In the genomic region with DNA sequence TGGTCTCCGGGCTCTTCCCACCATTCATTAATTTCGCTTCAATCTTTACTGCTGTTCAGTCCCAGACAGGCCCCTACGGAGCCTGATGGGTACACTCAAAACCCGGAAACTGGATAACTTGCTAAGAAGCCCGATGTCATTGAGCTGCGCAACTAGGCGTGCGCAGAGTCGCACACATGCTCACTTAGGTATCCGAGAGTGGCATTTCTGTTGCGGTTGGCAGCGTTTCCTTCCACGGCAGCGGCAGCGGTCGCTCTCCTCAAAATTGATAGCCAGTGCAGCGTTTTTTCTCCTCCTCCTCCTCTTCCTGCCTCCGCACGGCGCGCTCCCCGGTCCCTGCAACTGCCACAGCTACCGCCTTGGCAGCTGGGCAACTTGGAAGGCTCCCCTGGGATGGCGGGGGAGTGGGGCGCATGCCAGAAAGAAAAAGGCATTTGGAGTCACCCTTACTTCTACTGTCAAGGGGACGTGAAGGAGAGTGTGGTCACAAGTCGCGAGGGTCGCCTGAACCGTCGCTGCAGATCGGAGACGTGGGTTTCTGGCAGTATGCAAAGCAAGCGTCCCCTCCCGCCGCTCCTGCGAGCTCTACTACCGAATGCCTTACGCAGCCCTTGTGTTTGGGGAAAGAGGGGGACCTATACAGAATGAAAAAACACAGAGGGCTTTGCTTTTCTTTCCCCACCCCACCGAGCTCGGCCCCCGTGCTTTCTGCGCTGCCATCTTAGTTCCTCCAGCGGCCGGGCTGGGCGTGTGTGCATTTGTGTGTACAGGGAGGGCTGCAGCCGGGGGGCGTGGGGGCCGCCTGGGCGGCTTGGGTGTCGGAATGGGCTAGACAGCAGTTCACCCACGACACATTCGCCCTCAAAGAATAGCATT, we compare ENCODE assay signal across 1 cellular context.
TF ChIP-seq lines count a peak whose summit lies in the region.

No MANE protein-coding gene starts in this region.

TF ChIP-seq in K562, 482 proteins besides CTCF, POLR2A, EP300 and RAD21 (continued from another document and continues in another):
- TF ChIP-seq, protein P1, sequence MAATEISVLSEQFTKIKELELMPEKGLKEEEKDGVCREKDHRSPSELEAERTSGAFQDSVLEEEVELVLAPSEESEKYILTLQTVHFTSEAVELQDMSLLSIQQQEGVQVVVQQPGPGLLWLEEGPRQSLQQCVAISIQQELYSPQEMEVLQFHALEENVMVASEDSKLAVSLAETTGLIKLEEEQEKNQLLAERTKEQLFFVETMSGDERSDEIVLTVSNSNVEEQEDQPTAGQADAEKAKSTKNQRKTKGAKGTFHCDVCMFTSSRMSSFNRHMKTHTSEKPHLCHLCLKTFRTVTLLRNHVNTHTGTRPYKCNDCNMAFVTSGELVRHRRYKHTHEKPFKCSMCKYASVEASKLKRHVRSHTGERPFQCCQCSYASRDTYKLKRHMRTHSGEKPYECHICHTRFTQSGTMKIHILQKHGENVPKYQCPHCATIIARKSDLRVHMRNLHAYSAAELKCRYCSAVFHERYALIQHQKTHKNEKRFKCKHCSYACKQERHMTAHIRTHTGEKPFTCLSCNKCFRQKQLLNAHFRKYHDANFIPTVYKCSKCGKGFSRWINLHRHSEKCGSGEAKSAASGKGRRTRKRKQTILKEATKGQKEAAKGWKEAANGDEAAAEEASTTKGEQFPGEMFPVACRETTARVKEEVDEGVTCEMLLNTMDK (IDR thresholded peaks at IDR 0.05; ENCODE audit: borderline replicate concordance, insufficient read depth, low read depth, low read length, poor library complexity, severe bottlenecking), result peak; percentile 10
- TF ChIP-seq, protein P2, sequence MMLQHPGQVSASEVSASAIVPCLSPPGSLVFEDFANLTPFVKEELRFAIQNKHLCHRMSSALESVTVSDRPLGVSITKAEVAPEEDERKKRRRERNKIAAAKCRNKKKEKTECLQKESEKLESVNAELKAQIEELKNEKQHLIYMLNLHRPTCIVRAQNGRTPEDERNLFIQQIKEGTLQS (IDR thresholded peaks at IDR 0.05), result no peak
- TF ChIP-seq, protein P2 (CRISPR knock-in tag; conservative IDR thresholded peaks at IDR 0.05), result no peak
- 0 out of 4 replicates have a peak, but pooled peaks have one; percentile 27 to 55 for TF ChIP-seq SIN3A (IDR thresholded peaks at IDR 0.05; ENCODE audit: borderline replicate concordance in 2 of 2, control insufficient read depth in 1 of 2, low read depth in 2 of 2, low read length in 2 of 2)
- TF ChIP-seq NRF1 (conservative IDR thresholded peaks at IDR 0.05 in 1 of 2, IDR thresholded peaks at IDR 0.05 in 1 of 2), result peak; percentile 93 to 94
- peak in 1 of 3 experiments; percentile 78; a peak in 2 of 6 replicates for TF ChIP-seq ZBTB11 (CRISPR knock-in tag; IDR thresholded peaks at IDR 0.05)
- TF ChIP-seq XRCC5 (IDR thresholded peaks at IDR 0.05; ENCODE audit: low read depth, low read length), result 0 out of 2 replicates have a peak, but pooled peaks have one; percentile 33
- TF ChIP-seq GABPA (tag; conservative IDR thresholded peaks at IDR 0.05; ENCODE audit: low read depth), result peak; percentile 47; the same call in 1 of the 2 replicates
- TF ChIP-seq ZNF408 (CRISPR knock-in tag; IDR thresholded peaks at IDR 0.05; ENCODE audit: low read depth), result no peak
- TF ChIP-seq RNF2 (IDR thresholded peaks at IDR 0.05), result peak; percentile 62
- TF ChIP-seq, protein P3, sequence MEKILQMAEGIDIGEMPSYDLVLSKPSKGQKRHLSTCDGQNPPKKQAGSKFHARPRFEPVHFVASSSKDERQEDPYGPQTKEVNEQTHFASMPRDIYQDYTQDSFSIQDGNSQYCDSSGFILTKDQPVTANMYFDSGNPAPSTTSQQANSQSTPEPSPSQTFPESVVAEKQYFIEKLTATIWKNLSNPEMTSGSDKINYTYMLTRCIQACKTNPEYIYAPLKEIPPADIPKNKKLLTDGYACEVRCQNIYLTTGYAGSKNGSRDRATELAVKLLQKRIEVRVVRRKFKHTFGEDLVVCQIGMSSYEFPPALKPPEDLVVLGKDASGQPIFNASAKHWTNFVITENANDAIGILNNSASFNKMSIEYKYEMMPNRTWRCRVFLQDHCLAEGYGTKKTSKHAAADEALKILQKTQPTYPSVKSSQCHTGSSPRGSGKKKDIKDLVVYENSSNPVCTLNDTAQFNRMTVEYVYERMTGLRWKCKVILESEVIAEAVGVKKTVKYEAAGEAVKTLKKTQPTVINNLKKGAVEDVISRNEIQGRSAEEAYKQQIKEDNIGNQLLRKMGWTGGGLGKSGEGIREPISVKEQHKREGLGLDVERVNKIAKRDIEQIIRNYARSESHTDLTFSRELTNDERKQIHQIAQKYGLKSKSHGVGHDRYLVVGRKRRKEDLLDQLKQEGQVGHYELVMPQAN (IDR thresholded peaks at IDR 0.05; ENCODE audit: borderline replicate concordance), result peak; percentile 25; the same call in 1 of the 2 replicates
- peak; percentile 65; the same call in 1 of the 2 replicates for TF ChIP-seq SUPT5H (IDR thresholded peaks at IDR 0.05)
- peak; percentile 97 for TF ChIP-seq ZBTB7A (IDR thresholded peaks at IDR 0.05; ENCODE audit: borderline replicate concordance, control insufficient read depth, low read depth, low read length)
- TF ChIP-seq NFRKB (IDR thresholded peaks at IDR 0.05; ENCODE audit: low read depth), result peak; percentile 39; the same call in 1 of the 2 replicates
- TF ChIP-seq, protein P4, sequence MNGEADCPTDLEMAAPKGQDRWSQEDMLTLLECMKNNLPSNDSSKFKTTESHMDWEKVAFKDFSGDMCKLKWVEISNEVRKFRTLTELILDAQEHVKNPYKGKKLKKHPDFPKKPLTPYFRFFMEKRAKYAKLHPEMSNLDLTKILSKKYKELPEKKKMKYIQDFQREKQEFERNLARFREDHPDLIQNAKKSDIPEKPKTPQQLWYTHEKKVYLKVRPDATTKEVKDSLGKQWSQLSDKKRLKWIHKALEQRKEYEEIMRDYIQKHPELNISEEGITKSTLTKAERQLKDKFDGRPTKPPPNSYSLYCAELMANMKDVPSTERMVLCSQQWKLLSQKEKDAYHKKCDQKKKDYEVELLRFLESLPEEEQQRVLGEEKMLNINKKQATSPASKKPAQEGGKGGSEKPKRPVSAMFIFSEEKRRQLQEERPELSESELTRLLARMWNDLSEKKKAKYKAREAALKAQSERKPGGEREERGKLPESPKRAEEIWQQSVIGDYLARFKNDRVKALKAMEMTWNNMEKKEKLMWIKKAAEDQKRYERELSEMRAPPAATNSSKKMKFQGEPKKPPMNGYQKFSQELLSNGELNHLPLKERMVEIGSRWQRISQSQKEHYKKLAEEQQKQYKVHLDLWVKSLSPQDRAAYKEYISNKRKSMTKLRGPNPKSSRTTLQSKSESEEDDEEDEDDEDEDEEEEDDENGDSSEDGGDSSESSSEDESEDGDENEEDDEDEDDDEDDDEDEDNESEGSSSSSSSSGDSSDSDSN (IDR thresholded peaks at IDR 0.05; ENCODE audit: borderline replicate concordance in 1 of 2, low read depth in 2 of 2, low read length in 2 of 2), result 0 out of 4 replicates have a peak, but pooled peaks of 1 of the 2 experiments have one; percentile 17
- no peak for TF ChIP-seq NUFIP1 (IDR thresholded peaks at IDR 0.05; ENCODE audit: partially characterized antibody)
- TF ChIP-seq ELF1 (tag; IDR thresholded peaks at IDR 0.05), result 0 out of 2 replicates have a peak, but pooled peaks have one; percentile 28
- peak; percentile 51 for TF ChIP-seq PML (IDR thresholded peaks at IDR 0.05; ENCODE audit: low read length)
- TF ChIP-seq ZNF24 (IDR thresholded peaks at IDR 0.05), result 0 out of 2 replicates have a peak, but pooled peaks have one; percentile 38
- TF ChIP-seq CREM (IDR thresholded peaks at IDR 0.05; ENCODE audit: low read depth), result peak; percentile 83
- peak; percentile 36 for TF ChIP-seq POLR2B (IDR thresholded peaks at IDR 0.05; ENCODE audit: low read depth, partially characterized antibody)
- TF ChIP-seq EZH2 (IDR thresholded peaks at IDR 0.05; ENCODE audit: borderline replicate concordance, low read depth, low read length), result no peak
- TF ChIP-seq ATF1 (CRISPR knock-in tag; IDR thresholded peaks at IDR 0.05), result no peak; the same call in 1 of the 2 replicates
- TF ChIP-seq ATF1 (tag; IDR thresholded peaks at IDR 0.05), result peak; percentile 59
- TF ChIP-seq CREB3L1 (IDR thresholded peaks at IDR 0.05; ENCODE audit: borderline replicate concordance, low read depth), result 0 out of 2 replicates have a peak, but pooled peaks have one; percentile 27
- TF ChIP-seq RCOR1 (IDR thresholded peaks at IDR 0.05; ENCODE audit: borderline replicate concordance in 1 of 2, low read depth in 2 of 2, low read length in 2 of 2), result peak in 1 of 2 experiments; percentile 61; a peak in 1 of 4 replicates
- peak; percentile 68; the same call in 1 of the 2 replicates for TF ChIP-seq TOE1 (IDR thresholded peaks at IDR 0.05; ENCODE audit: borderline replicate concordance)
- no peak for TF ChIP-seq TOE1 (CRISPR knock-in tag; IDR thresholded peaks at IDR 0.05; ENCODE audit: borderline replicate concordance, low read depth)
- peak; percentile 70 for TF ChIP-seq ZBTB2 (IDR thresholded peaks at IDR 0.05)
- TF ChIP-seq RBM22 (IDR thresholded peaks at IDR 0.05; ENCODE audit: low read depth, low read length, poor library complexity, severe bottlenecking), result no peak
- TF ChIP-seq HDAC1 (IDR thresholded peaks at IDR 0.05), result peak in 1 of 2 experiments; percentile 67; a peak in 1 of 4 replicates
- TF ChIP-seq CXXC5 (CRISPR knock-in tag; IDR thresholded peaks at IDR 0.05), result peak; percentile 63
- peak; percentile 23 to 90 (median 75) for TF ChIP-seq YY1 (IDR thresholded peaks at IDR 0.05; ENCODE audit: borderline replicate concordance in 1 of 3, control insufficient read depth in 1 of 3, extremely low read depth in 1 of 3, insufficient read depth in 3 of 3, insufficient read length in 1 of 3, insufficient replicate concordance in 2 of 3, low read depth in 1 of 3, low read length in 2 of 3)
